In genomic region chr5:120254385-120254784, GRCh38 we compare ENCODE assay signal across 18 cellular contexts.
A peak's percentile ranks its signal among the peaks of the same experiment; 100 is the strongest.
DNase-seq lines count a peak whose midpoint lies in the region; TF ChIP-seq lines count a peak whose summit lies in the region.
"Had no signal": no experiment of that assay in that cellular context is flagged by ENCODE, and none has a peak within 500 bp of the region (broad histone marks: within the 10 kb centered on the region; RNA-seq: fewer than 3 reads in every experiment).

No MANE protein-coding gene starts in this region.

- H3K4me1 Mint-ChIP-seq in CD14-positive monocyte = peaks cover 16% of the 10 kb centered on the region

- intact Hi-C loops in CD14-positive monocyte (cut with micrococcal nuclease) = no loop called here

- H3K4me3 Mint-ChIP-seq in CD14-positive monocyte = no peak overlapping the region

- in situ Hi-C loops in astrocyte of the spinal cord (cut with HindIII; ENCODE audit: low sequenced_read_pairs) = no loop called here

- H3K27ac Mint-ChIP-seq in CD14-positive monocyte = no peak overlapping the region

- H3K9me3 Mint-ChIP-seq in CD14-positive monocyte = no peaks in the 10 kb centered on the region

- H3K27me3 Mint-ChIP-seq in CD14-positive monocyte (ENCODE audit: low read depth in 3 of 3) = no peaks in the 10 kb centered on the region

- DNase-seq in Daoy (ENCODE audit: low read depth) (peak; percentile 4), HT1080 (ENCODE audit: low read depth) (peak; percentile 47), astrocyte of the spinal cord (ENCODE audit: low read depth, low spot score) (peak; percentile 11), kidney tubule cell (ENCODE audit: low spot score) (peak; percentile 2), CD14-positive monocyte (ENCODE audit: low spot score) (no peak), NCI-H2196 treated with DMSO at 0.1 percent for 48 hours (lab: John Stamatoyannopoulos, UW; ENCODE audit: unreplicated experiment) (no peak)
- DNase-seq in activated CD4-positive, alpha-beta T cell treated with anti-CD3 and anti-CD28 coated beads for 48 hours = no peak
- DNase-seq: COR-L47, DMS153, GOT3, MG63, NCI-H1092 treated with DMSO at 0.1 percent for 48 hours, NCI-H1694, NCI-H2107, NCI-H446, OCI-M1, RPMI8226, SJCRH30 had no signal

- H3K4me3 ChIP-seq in astrocyte of the spinal cord (ENCODE audit: low read depth, low read length) = no peak overlapping the region
- H3K4me3 ChIP-seq: MG63, SJCRH30 had no signal

- no peak for TF ChIP-seq CTCF in astrocyte of the spinal cord (IDR thresholded peaks at IDR 0.05; ENCODE audit: low read depth, low read length)
- no peak for TF ChIP-seq CTCF in CD14-positive monocyte (IDR thresholded peaks at IDR 0.05)

- no peaks in the 10 kb centered on the region for H3K36me3 Mint-ChIP-seq in CD14-positive monocyte

Comparison
In these comparisons a context has a peak if more than half of its experiments do, and no peak if none do; other contexts are left out.
1. DNase-seq: peak in Daoy (single experiment), HT1080 (single experiment), astrocyte of the spinal cord (single experiment) and kidney tubule cell (single experiment); none in CD14-positive monocyte (single experiment), NCI-H2196 treated with DMSO at 0.1 percent for 48 hours (single experiment) and activated CD4-positive, alpha-beta T cell treated with anti-CD3 and anti-CD28 coated beads for 48 hours (single experiment).